ENCODE assay signal across 18 cellular contexts in genomic region chr6:144652292-144652891, GRCh38.
DNase-seq lines count a peak whose midpoint lies in the region; ATAC-seq and TF ChIP-seq lines count a peak whose summit lies in the region.
"Had no signal": no experiment of that assay in that cellular context is flagged by ENCODE, and none has a peak within 500 bp of the region (broad histone marks: within the 10 kb centered on the region; RNA-seq: fewer than 3 reads in every experiment).

No MANE protein-coding gene starts in this region.

- no TSS peak for BruUV-seq in Calu3 (replicated peaks; lab: Mats Ljungman, UMichigan)

- no peaks in the 10 kb centered on the region for H3K9me3 Mint-ChIP-seq in Calu3 (ENCODE audit: low read depth, unreplicated experiment)
- H3K9me3 Mint-ChIP-seq in stimulated activated memory B cell treated with anti-CD40 and anti-IgM and Interleukin-4, amounts not matched to agents 10 μg/mL and 1 μg/mL and 100 μg/mL, for 72 hours: no peaks in the 10 kb centered on the region

- CTCF ChIA-PET in Calu3 (lab: Charles Lee): interaction anchor here (0.6 kb wide), 1 partner anchor 117 kb away, joined by 3 read pairs; no protein-coding TSS in a partner anchor

- no peaks in the 10 kb centered on the region for H3K9me3 ChIP-seq in T-helper 17 cell (ENCODE audit: control insufficient read depth, low read length, poor library complexity, severe bottlenecking)
- H3K9me3 ChIP-seq in mucosa of descending colon: no peaks in the 10 kb centered on the region
- H3K9me3 ChIP-seq: BE2C, MG63 had no signal

- intact Hi-C loops in Calu3 (cut with micrococcal nuclease; ENCODE audit: unreplicated experiment): loop anchor here (2.0 to 10.0 kb wide), 2 partner anchors 170 to 282 kb away; no protein-coding TSS in a partner anchor
- intact Hi-C loops in mucosa of descending colon (cut with DNase I, micrococcal nuclease): no loop called here

- H3K27me3 Mint-ChIP-seq in Calu3 (ENCODE audit: unreplicated experiment) (no peaks in the 10 kb centered on the region), T-helper 17 cell (no peaks in the 10 kb centered on the region)
- H3K27me3 Mint-ChIP-seq in stimulated activated memory B cell treated with anti-CD40 and anti-IgM and Interleukin-4, amounts not matched to agents 10 μg/mL and 1 μg/mL and 100 μg/mL, for 72 hours: no peaks in the 10 kb centered on the region
- H3K27me3 Mint-ChIP-seq: CD4-positive, alpha-beta memory T cell had no signal

- H3K36me3 Mint-ChIP-seq in Calu3 (ENCODE audit: insufficient read depth, unreplicated experiment) (no peaks in the 10 kb centered on the region), T-helper 17 cell (ENCODE audit: low read depth) (peaks cover 5% of the 10 kb centered on the region)
- H3K36me3 Mint-ChIP-seq in stimulated activated memory B cell treated with anti-CD40 and anti-IgM and Interleukin-4, amounts not matched to agents 10 μg/mL and 1 μg/mL and 100 μg/mL, for 72 hours: peaks cover 17% of the 10 kb centered on the region

- H3K36me3 ChIP-seq in mucosa of descending colon (ENCODE audit: low read depth): no peaks in the 10 kb centered on the region
- H3K36me3 ChIP-seq: BE2C, MG63 had no signal

- no peak overlapping the region for H3K4me3 ChIP-seq in mucosa of descending colon
- H3K4me3 ChIP-seq: MG63 had no signal

- TF ChIP-seq CTCF in Calu3 (IDR thresholded peaks at IDR 0.05; ENCODE audit: unreplicated experiment) (no peak), mucosa of descending colon (IDR thresholded peaks at IDR 0.05) (no peak), omental fat pad (IDR thresholded peaks at IDR 0.05) (no peak)

- peak overlapping the region; percentile 41 for H3K4me3 Mint-ChIP-seq in Calu3 (ENCODE audit: low read depth, unreplicated experiment)
- H3K4me3 Mint-ChIP-seq in T-helper 17 cell: no peak overlapping the region
- H3K4me3 Mint-ChIP-seq in stimulated activated memory B cell treated with anti-CD40 and anti-IgM and Interleukin-4, amounts not matched to agents 10 μg/mL and 1 μg/mL and 100 μg/mL, for 72 hours: no peak overlapping the region

- ATAC-seq in T-helper 17 cell: no peak
- ATAC-seq in mucosa of descending colon: peak; percentile 61
- ATAC-seq in stimulated activated memory B cell treated with anti-CD40 and anti-IgM and Interleukin-4, amounts not matched to agents 10 μg/mL and 1 μg/mL and 100 μg/mL, for 72 hours: no peak
- ATAC-seq in omental fat pad (ENCODE audit: low FRiP score): no peak
- ATAC-seq: Panc1 had no signal

- peaks cover 54% of the 10 kb centered on the region for H3K4me1 Mint-ChIP-seq in Calu3 (ENCODE audit: low read depth, unreplicated experiment)
- H3K4me1 Mint-ChIP-seq in T-helper 17 cell: peaks cover 24% of the 10 kb centered on the region
- peaks cover 36% of the 10 kb centered on the region for H3K4me1 Mint-ChIP-seq in stimulated activated memory B cell treated with anti-CD40 and anti-IgM and Interleukin-4, amounts not matched to agents 10 μg/mL and 1 μg/mL and 100 μg/mL, for 72 hours

- H3K4me1 ChIP-seq in mucosa of descending colon (ENCODE audit: low read depth): peaks cover 9% of the 10 kb centered on the region

- peak overlapping the region; percentile 38 for H3K27ac Mint-ChIP-seq in Calu3 (ENCODE audit: unreplicated experiment)
- H3K27ac Mint-ChIP-seq in T-helper 17 cell: peak overlapping the region; percentile 99
- peak overlapping the region; percentile 35 for H3K27ac Mint-ChIP-seq in stimulated activated memory B cell treated with anti-CD40 and anti-IgM and Interleukin-4, amounts not matched to agents 10 μg/mL and 1 μg/mL and 100 μg/mL, for 72 hours

- DNase-seq in Calu3 (no peak), T-helper 17 cell (no peak), mucosa of descending colon (no peak), A172 (ENCODE audit: low spot score) (no peak), omental fat pad (ENCODE audit: low spot score) (no peak), EL (no peak)
- DNase-seq: BE2C; CD4-positive, alpha-beta memory T cell; GF-D8; GOT3; Karpas-422; MG63; NCI-H1092; NCI-H146; NCI-H524; SHP77 had no signal

Comparison
In these comparisons a context has a peak if more than half of its experiments do, and no peak if none do; other contexts are left out.
1. H3K27ac Mint-ChIP-seq: peak in every context shown above with its lines; median percentile 99 in T-helper 17 cell; 38 in Calu3; 35 in stimulated activated memory B cell treated with anti-CD40 and anti-IgM and Interleukin-4, amounts not matched to agents 10 μg/mL and 1 μg/mL and 100 μg/mL, for 72 hours.